ENCODE assay signal across 8 cellular contexts in the genomic region with DNA sequence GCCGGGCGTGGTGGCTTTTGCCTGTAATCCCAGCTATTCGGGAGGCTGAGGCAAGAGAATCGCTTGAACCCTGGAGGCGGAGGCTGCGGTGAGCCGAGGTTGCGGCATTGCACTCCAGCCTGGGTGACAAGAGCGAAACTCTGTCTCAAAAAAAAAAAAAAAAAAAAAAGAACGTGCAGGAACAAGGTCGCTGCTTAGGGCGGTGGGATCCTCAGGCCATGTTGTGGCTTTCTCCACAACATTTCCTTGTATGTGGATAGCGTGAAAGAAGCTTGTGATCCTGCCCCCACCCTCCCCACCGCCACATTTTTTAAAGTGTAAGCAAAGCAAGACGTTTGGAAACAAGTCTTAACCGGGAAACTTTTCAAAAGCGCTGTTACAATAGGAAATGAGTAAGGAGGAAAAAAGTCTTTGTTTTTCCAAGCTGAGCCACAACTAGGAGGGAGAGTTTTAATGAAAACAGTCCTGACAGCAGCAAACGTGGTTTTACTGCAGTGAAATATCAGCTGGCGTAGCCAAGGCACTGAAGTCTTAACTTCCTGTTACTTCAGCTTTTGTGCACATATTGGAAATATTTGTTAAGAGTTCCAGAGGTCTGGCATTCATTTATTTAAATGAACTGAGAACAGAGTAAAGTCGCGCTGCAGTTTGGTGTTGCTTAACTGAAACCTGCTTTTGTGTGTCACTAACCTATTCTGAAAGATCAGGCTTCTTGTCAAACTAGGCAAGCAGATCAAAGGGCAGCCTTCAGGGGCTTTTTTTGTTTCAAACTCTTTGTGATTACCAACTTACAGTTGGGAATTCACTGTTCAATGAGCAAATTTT. TPM values are rescaled to one million over a fixed set of nuclear protein-coding genes. Genes with fewer than 3 reads are reported as not detected.
DNase-seq lines count a peak whose midpoint lies in the region; ATAC-seq and TF ChIP-seq lines count a peak whose summit lies in the region.

No MANE protein-coding gene starts in this region.

- peak overlapping the region; percentile 87 for H3K4me2 ChIP-seq in PC-3 (ENCODE audit: low read length)

- H3K79me2 ChIP-seq in PC-3 (ENCODE audit: low read length), result peaks cover 95% of the 10 kb centered on the region

- in situ Hi-C loops in astrocyte of the cerebellum (cut with HindIII; ENCODE audit: low sequenced_read_pairs), result loop anchor here (5.0 kb wide), 2 partner anchors 61 to 214 kb away; no protein-coding TSS in a partner anchor

- DNase-seq in activated CD8-positive, alpha-beta memory T cell treated with anti-CD3 and anti-CD28 coated beads, Interleukin-2, amount 50 U/mL, for 4 hours, result peak; percentile 35
- no peak for DNase-seq in activated CD8-positive, alpha-beta memory T cell treated with anti-CD3 and anti-CD28 coated beads, Interleukin-2, amount 50 U/mL, for 48 hours
- DNase-seq in PC-3 (peak; percentile 84), astrocyte of the cerebellum (ENCODE audit: low read depth) (peak; percentile 98), skeletal muscle cell (ENCODE audit: low read depth) (peak; percentile 89), SK-N-DZ (ENCODE audit: low spot score) (no peak), NCI-H2107 (lab: John Stamatoyannopoulos, UW) (no peak)

- peaks cover 19% of the 10 kb centered on the region for H3K36me3 ChIP-seq in PC-3 (ENCODE audit: low read depth, low read length)

- POLR2A ChIA-PET in PC-3 (lab: Charles Lee; ENCODE audit: unreplicated experiment), result interaction anchor here (0.6 to 3.2 kb wide), 10 partner anchors 14 to 205 kb away, joined by 3 to 37 read pairs (median 5); no protein-coding TSS in a partner anchor

- peak overlapping the region; percentile 97 for H3K9ac ChIP-seq in PC-3 (ENCODE audit: low read length)

- no peak overlapping the region for H2AFZ ChIP-seq in PC-3 (ENCODE audit: low read length)

- intact Hi-C loops in PC-3 (cut with micrococcal nuclease), result loop anchor here (1.0 to 10.0 kb wide), 4 partner anchors 61 to 441 kb away; a partner anchor contains a TSS

- H3K27me3 ChIP-seq in PC-3 (ENCODE audit: low read length), result no peaks in the 10 kb centered on the region

- ATAC-seq in PC-3, result peak; percentile 0; the same call in 1 of the 2 replicates

- CTCF ChIA-PET in PC-3 (lab: Charles Lee), result interaction anchor here (0.6 to 2.6 kb wide), 7 partner anchors 132 to 214 kb away, joined by 3 to 15 read pairs (median 3); no protein-coding TSS in a partner anchor

- no TSS peak for BruUV-seq in PC-3 (replicated peaks; lab: Mats Ljungman, UMichigan)

- H4K20me1 ChIP-seq in PC-3 (ENCODE audit: low read length), result peaks cover 37% of the 10 kb centered on the region

- peaks cover 18% of the 10 kb centered on the region for H3F3A ChIP-seq in PC-3 (ENCODE audit: low read length, unreplicated experiment)

- TF ChIP-seq CTCF in PC-3 (conservative IDR thresholded peaks at IDR 0.05; ENCODE audit: low read depth, low read length), result no peak
- no peak for TF ChIP-seq CTCF in astrocyte of the cerebellum (IDR thresholded peaks at IDR 0.05; ENCODE audit: low read depth, low read length, missing control alignments)

- H3K9me2 ChIP-seq in PC-3 (replicated peaks; ENCODE audit: low read length), result no peaks in the 10 kb centered on the region

- H3K4me3 ChIP-seq in PC-3 (ENCODE audit: low read length) (peak overlapping the region; percentile 96), astrocyte of the cerebellum (ENCODE audit: low read depth, low read length) (peak overlapping the region; percentile 99), iPS-11a (ENCODE audit: low read depth, low read length) (peak overlapping the region; percentile 96), skeletal muscle cell (ENCODE audit: low read depth, low read length) (peak overlapping the region; percentile 97)

- peaks cover 41% of the 10 kb centered on the region for H3K4me1 ChIP-seq in PC-3 (ENCODE audit: insufficient read depth, low read length)

- H3K9me3 ChIP-seq in PC-3 (ENCODE audit: low read length), result no peaks in the 10 kb centered on the region

- peak overlapping the region; percentile 95 for H3K27ac ChIP-seq in PC-3 (ENCODE audit: low read length)

RNA-seq across cellular contexts. Expression of a gene that starts 3.8 kb away (rescaled TPM):
- total RNA-seq in PC-3 (2014; rRNA removed), result 101 and 114 TPM in 2 replicates
- polyA plus RNA-seq in SK-N-DZ (2014; cell fraction: cytosol; rRNA removed), result 19.3 TPM in 2 replicates
- 20.4 and 30.6 TPM in 2 replicates for polyA plus RNA-seq in SK-N-DZ (2014; cell fraction: nucleus; rRNA removed)

Comparison
In these comparisons a context has a peak if more than half of its experiments do, and no peak if none do; other contexts are left out.
1. DNase-seq: peak in activated CD8-positive, alpha-beta memory T cell treated with anti-CD3 and anti-CD28 coated beads, Interleukin-2, amount 50 U/mL, for 4 hours (single experiment), PC-3 (single experiment), astrocyte of the cerebellum (single experiment) and skeletal muscle cell (single experiment); none in activated CD8-positive, alpha-beta memory T cell treated with anti-CD3 and anti-CD28 coated beads, Interleukin-2, amount 50 U/mL, for 48 hours (single experiment), SK-N-DZ (single experiment) and NCI-H2107 (single experiment).
2. Peak in every context shown above with its lines, with median percentiles within 50 percentile points of each other: H3K4me3 ChIP-seq.